9 cellular contexts compared by ENCODE assay signal in genomic region chr15:69384626-69385025, GRCh38.
"Had no signal": no experiment of that assay in that cellular context is flagged by ENCODE, and none has a peak within 500 bp of the region (broad histone marks: within the 10 kb centered on the region; RNA-seq: fewer than 3 reads in every experiment).

No MANE protein-coding gene starts in this region.

- H3K27ac ChIP-seq: HL-60 had no signal

- ATAC-seq: GM23338, K562 had no signal

- FAIRE-seq: H1, H54 had no signal

- H3K4me3 ChIP-seq: GM23338, K562 had no signal

- DNase-seq: H9, HCEC 1CT, IMR-90, KG1 had no signal
